In genomic region chrX:125131146-125131545, GRCh38 we compare ENCODE assay signal across 10 cellular contexts.
A peak's percentile ranks its signal among the peaks of the same experiment; 100 is the strongest.
DNase-seq lines count a peak whose midpoint lies in the region; ATAC-seq and TF ChIP-seq lines count a peak whose summit lies in the region.
"Had no signal": no experiment of that assay in that cellular context is flagged by ENCODE, and none has a peak within 500 bp of the region (broad histone marks: within the 10 kb centered on the region; RNA-seq: fewer than 3 reads in every experiment).

No MANE protein-coding gene starts in this region.

- no peak overlapping the region for H3K27ac ChIP-seq in Karpas-422 (ENCODE audit: low read length)
- no peak overlapping the region for H3K27ac ChIP-seq in SK-N-MC
- H3K27ac ChIP-seq in liver (ENCODE audit: low read depth in 1 of 2, low read length in 2 of 2): no peak overlapping the region
- H3K27ac ChIP-seq: ascending aorta had no signal

- CTCF ChIA-PET in GM10248 (lab: Yijun Ruan, JAX): interaction anchor here (0.9 to 2.9 kb wide), 6 partner anchors 9 to 743 kb away, joined by 4 to 11 read pairs (median 4); no protein-coding TSS in a partner anchor

- H2AFZ ChIP-seq in Karpas-422 (ENCODE audit: low read length): no peak overlapping the region

- H4K20me1 ChIP-seq in Karpas-422 (ENCODE audit: insufficient read depth, low read depth, low read length): no peaks in the 10 kb centered on the region

- DNase-seq in Karpas-422: peak; percentile 44
- peak; percentile 10 for DNase-seq in SK-N-MC (ENCODE audit: low read depth, low spot score)
- DNase-seq in EL: no peak
- DNase-seq in central memory CD4-positive, alpha-beta T cell: no peak
- DNase-seq in GM10248 (ENCODE audit: extremely low spot score): no peak
- DNase-seq: activated CD8-positive, alpha-beta T cell treated with anti-CD3 and anti-CD28 coated beads for 36 hours had no signal

- no peaks in the 10 kb centered on the region for H3K27me3 ChIP-seq in Karpas-422 (ENCODE audit: low read length)
- H3K27me3 ChIP-seq in liver (ENCODE audit: control insufficient read depth in 4 of 4, insufficient read depth in 4 of 4, low read length in 3 of 4): peaks cover 0 to 3% (median 0%) of the 10 kb centered on the region in 4 donors
- H3K27me3 ChIP-seq: ascending aorta had no signal

- H3K9me3 ChIP-seq in Karpas-422 (ENCODE audit: low read length): no peaks in the 10 kb centered on the region
- H3K9me3 ChIP-seq in SK-N-MC (ENCODE audit: low read depth, low read length): no peaks in the 10 kb centered on the region
- no peaks in the 10 kb centered on the region for H3K9me3 ChIP-seq in liver (ENCODE audit: control insufficient read depth in 4 of 4, low read length in 3 of 4)
- H3K9me3 ChIP-seq: ascending aorta had no signal

- no peaks in the 10 kb centered on the region for H3K4me1 ChIP-seq in Karpas-422 (ENCODE audit: low read length)
- no peaks in the 10 kb centered on the region for H3K4me1 ChIP-seq in liver (ENCODE audit: control insufficient read depth in 4 of 4, insufficient read depth in 4 of 4, low read length in 3 of 4)
- H3K4me1 ChIP-seq: ascending aorta had no signal

- H3K4me2 ChIP-seq in Karpas-422 (ENCODE audit: low read depth, low read length, poor library complexity, severe bottlenecking): no peak overlapping the region

- no peak overlapping the region for H3K9ac ChIP-seq in Karpas-422 (ENCODE audit: low read length)
- no peak overlapping the region for H3K9ac ChIP-seq in SK-N-MC (ENCODE audit: insufficient read length)
- H3K9ac ChIP-seq in liver (ENCODE audit: low read depth in 1 of 2, low read length in 2 of 2): no peak overlapping the region

- H3K4me3 ChIP-seq in Karpas-422 (ENCODE audit: low read length): no peak overlapping the region
- H3K4me3 ChIP-seq in SK-N-MC: no peak overlapping the region
- no peak overlapping the region for H3K4me3 ChIP-seq in liver (ENCODE audit: low read depth in 1 of 3, low read length in 3 of 3)
- H3K4me3 ChIP-seq: ascending aorta had no signal

- no peaks in the 10 kb centered on the region for H3K36me3 ChIP-seq in Karpas-422 (ENCODE audit: insufficient read depth, low read length)
- 0 out of 2 replicates have a peak, but pooled peaks cover 3% of the 10 kb centered on the region for H3K36me3 ChIP-seq in SK-N-MC (ENCODE audit: insufficient read depth, low read length)
- no peaks in the 10 kb centered on the region for H3K36me3 ChIP-seq in liver (ENCODE audit: control insufficient read depth in 4 of 4, insufficient read depth in 3 of 4, low read depth in 1 of 4, low read length in 3 of 4)
- H3K36me3 ChIP-seq: ascending aorta had no signal

- POLR2A ChIA-PET in GM10248 (lab: Yijun Ruan, JAX): no interaction called here

- no peaks in the 10 kb centered on the region for H3K79me2 ChIP-seq in Karpas-422 (ENCODE audit: low read length)

- peak; percentile 76 to 83 for TF ChIP-seq RAD21 in liver (IDR thresholded peaks at IDR 0.05)

- TF ChIP-seq POLR2A in GM18505 (IDR thresholded peaks at IDR 0.05; ENCODE audit: borderline replicate concordance, extremely low read depth, insufficient read depth, insufficient read length): no peak

- ATAC-seq in GM18505 (IDR thresholded peaks at IDR 0.05; ENCODE audit: unreplicated experiment): no peak
- ATAC-seq: activated CD8-positive, alpha-beta T cell treated with anti-CD3 and anti-CD28 coated beads for 36 hours had no signal

- TF ChIP-seq CTCF in GM12873 (IDR thresholded peaks at IDR 0.05; ENCODE audit: insufficient read depth, low read depth, low read length, missing control alignments): peak; percentile 14
- TF ChIP-seq CTCF in liver (IDR thresholded peaks at IDR 0.05; ENCODE audit: low read depth, low read length, missing input control): peak; percentile 43
- no peak for TF ChIP-seq CTCF in GM10248 (IDR thresholded peaks at IDR 0.05; ENCODE audit: control extremely low read depth, extremely low read depth, low read depth, missing control alignments)

- no peaks in the 10 kb centered on the region for H3K9me2 ChIP-seq in Karpas-422 (replicated peaks; ENCODE audit: insufficient read depth, low read length)

TF ChIP-seq in liver, 16 proteins besides CTCF, POLR2A, EP300 and RAD21:
- TF ChIP-seq NR2F2 (IDR thresholded peaks at IDR 0.05) (no peak), YY1 (IDR thresholded peaks at IDR 0.05) (no peak), ATF3 (IDR thresholded peaks at IDR 0.05) (no peak), HNF4A (conservative IDR thresholded peaks at IDR 0.05) (peak; percentile 5 to 38), ZBTB33 (IDR thresholded peaks at IDR 0.05) (no peak)
TF ChIP-seq in liver: peak in this region for 1.

Comparison
In these comparisons a context has a peak if more than half of its experiments do, and no peak if none do; other contexts are left out.
1. DNase-seq: peak in Karpas-422 (single experiment) and SK-N-MC (single experiment); none in EL (single experiment), central memory CD4-positive, alpha-beta T cell (single experiment) and GM10248 (single experiment).